Comparison of ENCODE assay signal across 23 cellular contexts in the genomic region with DNA sequence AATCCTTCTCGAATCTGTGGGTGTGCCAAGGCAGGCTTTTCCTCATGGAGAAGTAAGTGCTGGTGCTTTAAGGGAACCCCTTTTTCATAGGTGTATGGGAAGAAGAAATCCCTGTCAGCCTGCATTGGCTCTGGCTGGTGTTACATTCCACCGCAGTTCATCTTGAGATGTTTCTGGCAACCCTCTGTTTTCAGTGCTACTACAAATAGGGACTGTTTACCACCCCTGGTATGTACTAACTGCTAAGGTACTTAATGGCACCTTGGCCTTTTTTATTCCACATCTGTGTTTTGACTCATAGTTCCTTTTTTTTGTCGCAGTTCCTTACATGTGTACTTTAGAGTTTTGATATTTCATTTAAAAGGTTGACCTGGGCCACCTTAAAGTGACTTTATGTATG.
"Had no signal": no experiment of that assay in that cellular context is flagged by ENCODE, and none has a peak within 500 bp of the region (broad histone marks: within the 10 kb centered on the region; RNA-seq: fewer than 3 reads in every experiment).

No MANE protein-coding gene starts in this region.

- H3K27ac Mint-ChIP-seq: activated naive CD8-positive, alpha-beta T cell; immature natural killer cell; natural killer cell; stimulated activated effector memory CD8-positive, alpha-beta T cell treated with anti-CD3 and anti-CD28 coated beads, Interleukin-12 subunit alpha, Interleukin-12 subunit beta, amount 100 ng/mL, for 72 hours; WTC11 had no signal

- ATAC-seq: left lung; natural killer cell; pancreas; right lobe of liver; stimulated activated effector memory CD8-positive, alpha-beta T cell treated with anti-CD3 and anti-CD28 coated beads, Interleukin-12 subunit alpha, Interleukin-12 subunit beta, amount 100 ng/mL, for 72 hours; WTC11 had no signal

- H3K4me1 Mint-ChIP-seq: immature natural killer cell; natural killer cell; stimulated activated effector memory CD8-positive, alpha-beta T cell treated with anti-CD3 and anti-CD28 coated beads, Interleukin-12 subunit alpha, Interleukin-12 subunit beta, amount 100 ng/mL, for 72 hours; WTC11 had no signal

- H3K27me3 Mint-ChIP-seq: activated naive CD8-positive, alpha-beta T cell had no signal

- FAIRE-seq: astrocyte, pancreas, urothelium cell line had no signal

- H3K4me3 Mint-ChIP-seq: activated naive CD8-positive, alpha-beta T cell; immature natural killer cell; natural killer cell; stimulated activated effector memory CD8-positive, alpha-beta T cell treated with anti-CD3 and anti-CD28 coated beads, Interleukin-12 subunit alpha, Interleukin-12 subunit beta, amount 100 ng/mL, for 72 hours; WTC11 had no signal

- H3K9me3 ChIP-seq: adrenal gland, left lung, pancreas, right lobe of liver, stomach, suprapubic skin had no signal

- H3K9me3 Mint-ChIP-seq: natural killer cell; stimulated activated effector memory CD8-positive, alpha-beta T cell treated with anti-CD3 and anti-CD28 coated beads, Interleukin-12 subunit alpha, Interleukin-12 subunit beta, amount 100 ng/mL, for 72 hours had no signal

- H3K4me1 ChIP-seq: adrenal gland, left lung, pancreas, right lobe of liver, tibial nerve had no signal

- H3K27ac ChIP-seq: adrenal gland, epithelial cell of prostate, left lung, pancreas, right lobe of liver, skin epidermis, stomach, suprapubic skin, tibial nerve had no signal

- DNase-seq: activated naive CD4-positive, alpha-beta T cell; activated T-cell treated with anti-CD3 and anti-CD28 coated beads, Interleukin-2, amount 50 U/mL, for 1 hour; adrenal gland; cerebellar nuclear complex; cortex of kidney; immature natural killer cell; left lung; midbrain; natural killer cell; pancreas; right lobe of liver; stimulated activated CD4-positive, alpha-beta T cell treated with anti-CD3 and anti-CD28 coated beads, Interleukin-2, amount 100 ng/mL, for 24 hours; stomach; T-helper 9 cell had no signal

- H3K36me3 ChIP-seq: adrenal gland, left lung, pancreas, right lobe of liver, stomach, suprapubic skin, tibial nerve had no signal

- H3K4me3 ChIP-seq: adrenal gland, left lung, pancreas, right lobe of liver, skin epidermis, stomach, suprapubic skin, tibial nerve had no signal

- H3K27me3 ChIP-seq: adrenal gland, left lung, pancreas, right lobe of liver, stomach, suprapubic skin, tibial nerve had no signal

- H3K36me3 Mint-ChIP-seq: activated naive CD8-positive, alpha-beta T cell; immature natural killer cell; natural killer cell; stimulated activated effector memory CD8-positive, alpha-beta T cell treated with anti-CD3 and anti-CD28 coated beads, Interleukin-12 subunit alpha, Interleukin-12 subunit beta, amount 100 ng/mL, for 72 hours; WTC11 had no signal
